16 cellular contexts compared by ENCODE assay signal in genomic region chr15:51724673-51725072, GRCh38. TPM values are rescaled to one million over a fixed set of nuclear protein-coding genes. Genes with fewer than 3 reads are reported as not detected.
DNase-seq lines count a peak whose midpoint lies in the region; ATAC-seq and TF ChIP-seq lines count a peak whose summit lies in the region.
"Had no signal": no experiment of that assay in that cellular context is flagged by ENCODE, and none has a peak within 500 bp of the region (broad histone marks: within the 10 kb centered on the region; RNA-seq: fewer than 3 reads in every experiment).

No MANE protein-coding gene starts in this region.

- no peaks in the 10 kb centered on the region for H3K27me3 ChIP-seq in SK-N-SH (ENCODE audit: insufficient read depth)
- no peaks in the 10 kb centered on the region for H3K27me3 ChIP-seq in smooth muscle cell (ENCODE audit: low read depth)
- H3K27me3 ChIP-seq: esophagus muscularis mucosa had no signal

- H3K27ac ChIP-seq in SK-N-SH (ENCODE audit: low read depth in 2 of 2, low read length in 1 of 2) (peak overlapping the region in 1 of 2 experiments; percentile 5; a peak in 1 of 4 replicates), smooth muscle cell (ENCODE audit: low read depth) (peak overlapping the region; percentile 10)
- H3K27ac ChIP-seq: 22Rv1, esophagus muscularis mucosa, PC-9 had no signal

- CTCF ChIA-PET in SK-N-SH (lab: Yijun Ruan, JAX), result interaction anchor here (2.1 to 17.1 kb wide), 3 partner anchors 11 to 52 kb away, joined by 4 to 130 read pairs (median 6); partner anchors contain the start of gene LYSMD2

- H3K36me3 ChIP-seq in SK-N-SH (replicated peaks in 1 of 2; ENCODE audit: control insufficient read depth in 1 of 2, insufficient read depth in 2 of 2, low read length in 1 of 2) (peaks cover 11 to 31% of the 10 kb centered on the region in 2 experiments), smooth muscle cell (ENCODE audit: low read depth) (no peaks in the 10 kb centered on the region)

- ATAC-seq in SK-N-SH treated with all-trans-retinoic acid at 6 μM for 48 hours, result no peak
- ATAC-seq in effector memory CD8-positive, alpha-beta T cell (replicated peaks), result no peak
- no peak for ATAC-seq in HG02981 (IDR thresholded peaks at IDR 0.05; ENCODE audit: unreplicated experiment)
- ATAC-seq: activated CD4-positive, alpha-beta T cell treated with anti-CD3 and anti-CD28 coated beads for 36 hours; sciatic nerve had no signal

- peak overlapping the region; percentile 24; the same call in 1 of the 2 replicates for H3K4me2 ChIP-seq in SK-N-SH
- H3K4me2 ChIP-seq in smooth muscle cell, result peak overlapping the region; percentile 40
- H3K4me2 ChIP-seq: PC-9 had no signal

- H3K36me3 Mint-ChIP-seq in effector memory CD8-positive, alpha-beta T cell (ENCODE audit: insufficient read depth), result peaks cover 35% of the 10 kb centered on the region

- DNase-seq in SK-N-SH, result no peak
- no peak for DNase-seq in effector memory CD8-positive, alpha-beta T cell
- DNase-seq in smooth muscle cell (lab: John Stamatoyannopoulos, UW; ENCODE audit: unreplicated experiment), result no peak
- DNase-seq in stimulated activated naive CD4-positive, alpha-beta T cell treated with Interleukin-2 at 50 U/mL for 16 hours (lab: John Stamatoyannopoulos, UW), result no peak
- DNase-seq: activated CD4-positive, alpha-beta T cell treated with anti-CD3 and anti-CD28 coated beads for 36 hours; COR-L47; GDM1; NCI-H1694 treated with DMSO at 0.1 percent for 48 hours; NCI-H526; PC-9 had no signal

- no peak for TF ChIP-seq EP300 in SK-N-SH (IDR thresholded peaks at IDR 0.05; ENCODE audit: borderline replicate concordance in 1 of 2, low read depth in 1 of 2, low read length in 1 of 2)

- no peak for TF ChIP-seq RAD21 in SK-N-SH (IDR thresholded peaks at IDR 0.05; ENCODE audit: low read length)

- peaks cover 6% of the 10 kb centered on the region; the same call in 1 of the 2 replicates for H4K20me1 ChIP-seq in SK-N-SH (ENCODE audit: insufficient read depth)
- no peaks in the 10 kb centered on the region for H4K20me1 ChIP-seq in smooth muscle cell (ENCODE audit: low read depth)

- H3K9ac ChIP-seq in SK-N-SH (no peak overlapping the region), smooth muscle cell (ENCODE audit: low read depth) (no peak overlapping the region)

- H3K9me2 ChIP-seq in SK-N-SH, result no peaks in the 10 kb centered on the region

- no peaks in the 10 kb centered on the region for H3K9me3 Mint-ChIP-seq in effector memory CD8-positive, alpha-beta T cell
- H3K9me3 Mint-ChIP-seq: stimulated activated naive CD8-positive, alpha-beta T cell treated with anti-CD3 and anti-CD28 coated beads, Interleukin-15, Interleukin-2, amounts not matched to agents 100 ng/mL and 50 ng/mL, for 24 hours had no signal

- H3K4me1 ChIP-seq in SK-N-SH (ENCODE audit: control insufficient read depth in 1 of 2, insufficient read depth in 2 of 2, low read depth in 1 of 2, low read length in 1 of 2) (peaks cover 30 to 34% of the 10 kb centered on the region in 2 experiments), smooth muscle cell (ENCODE audit: low read depth) (peaks cover 21% of the 10 kb centered on the region)

- TF ChIP-seq CTCF in SK-N-SH (IDR thresholded peaks at IDR 0.05) (no peak), smooth muscle cell (IDR thresholded peaks at IDR 0.05; ENCODE audit: borderline replicate concordance, insufficient read depth, poor library complexity, severe bottlenecking) (no peak)

- H3K27ac Mint-ChIP-seq in effector memory CD8-positive, alpha-beta T cell, result peak overlapping the region; percentile 90 to 98
- H3K27ac Mint-ChIP-seq: activated CD4-positive, alpha-beta T cell treated with anti-CD3 and anti-CD28 coated beads for 36 hours; stimulated activated naive CD8-positive, alpha-beta T cell treated with anti-CD3 and anti-CD28 coated beads, Interleukin-15, Interleukin-2, amounts not matched to agents 100 ng/mL and 50 ng/mL, for 24 hours had no signal

- H2AFZ ChIP-seq in SK-N-SH (ENCODE audit: low read depth) (no peak overlapping the region), smooth muscle cell (ENCODE audit: low read depth) (no peak overlapping the region)
- H2AFZ ChIP-seq: PC-9 had no signal

- H3K4me3 ChIP-seq in SK-N-SH (ENCODE audit: low read depth in 2 of 2, low read length in 1 of 2), result no peak overlapping the region
- no peak overlapping the region for H3K4me3 ChIP-seq in smooth muscle cell
- H3K4me3 ChIP-seq: esophagus muscularis mucosa, PC-9 had no signal

- H3K27me3 Mint-ChIP-seq in effector memory CD8-positive, alpha-beta T cell, result no peaks in the 10 kb centered on the region
- H3K27me3 Mint-ChIP-seq: activated CD4-positive, alpha-beta T cell treated with anti-CD3 and anti-CD28 coated beads for 36 hours; stimulated activated naive CD8-positive, alpha-beta T cell treated with anti-CD3 and anti-CD28 coated beads, Interleukin-15, Interleukin-2, amounts not matched to agents 100 ng/mL and 50 ng/mL, for 24 hours had no signal

- 54% methylated on average over 1 of the region's 1 CpG for WGBS in SK-N-SH (ENCODE audit: low lambda C conversion rate)
- 11% methylated on average over 1 of the region's 1 CpG for WGBS in smooth muscle cell (ENCODE audit: low lambda C conversion rate)

- H3F3A ChIP-seq in SK-N-SH (replicated peaks; ENCODE audit: insufficient read depth) (peaks cover 22% of the 10 kb centered on the region), smooth muscle cell (ENCODE audit: low read depth) (peaks cover 26% of the 10 kb centered on the region)

- POLR2A ChIA-PET in SK-N-SH (lab: Yijun Ruan, JAX), result no interaction called here

- H3K4me3 Mint-ChIP-seq in effector memory CD8-positive, alpha-beta T cell, result peak overlapping the region; percentile 20 to 30
- H3K4me3 Mint-ChIP-seq: activated CD4-positive, alpha-beta T cell treated with anti-CD3 and anti-CD28 coated beads for 36 hours; stimulated activated naive CD8-positive, alpha-beta T cell treated with anti-CD3 and anti-CD28 coated beads, Interleukin-15, Interleukin-2, amounts not matched to agents 100 ng/mL and 50 ng/mL, for 24 hours had no signal

- peaks cover 32 to 41% of the 10 kb centered on the region in 2 donors for H3K4me1 Mint-ChIP-seq in effector memory CD8-positive, alpha-beta T cell (ENCODE audit: low read depth in 2 of 2)

- H3K79me2 ChIP-seq in SK-N-SH (ENCODE audit: insufficient read depth) (peaks cover 7% of the 10 kb centered on the region; the same call in 1 of the 2 replicates), smooth muscle cell (ENCODE audit: low read depth) (no peaks in the 10 kb centered on the region)

- H3K9me3 ChIP-seq in SK-N-SH (no peaks in the 10 kb centered on the region), smooth muscle cell (replicated peaks; ENCODE audit: low read depth) (no peaks in the 10 kb centered on the region)
- H3K9me3 ChIP-seq: esophagus muscularis mucosa had no signal

TF ChIP-seq in SK-N-SH, 30 proteins besides CTCF, POLR2A, EP300 and RAD21:
- TF ChIP-seq GATA2 (CRISPR knock-in tag; IDR thresholded peaks at IDR 0.05), result no peak
- TF ChIP-seq ELF1 (IDR thresholded peaks at IDR 0.05), result no peak

TF ChIP-seq in SK-N-SH treated with all-trans-retinoic acid at 6 μM for 48 hours, 23 proteins besides CTCF, POLR2A, EP300 and RAD21 (continues in another document):
- TF ChIP-seq ISL1 (CRISPR knock-in tag; IDR thresholded peaks at IDR 0.05) (no peak), OSR1 (CRISPR knock-in tag; IDR thresholded peaks at IDR 0.05) (no peak), CSDC2 (CRISPR knock-in tag; IDR thresholded peaks at IDR 0.05) (no peak), CSRNP3 (CRISPR knock-in tag; IDR thresholded peaks at IDR 0.05) (no peak), TCF4 (CRISPR knock-in tag; IDR thresholded peaks at IDR 0.05; ENCODE audit: borderline replicate concordance) (no peak), ARNTL (CRISPR knock-in tag; IDR thresholded peaks at IDR 0.05; ENCODE audit: borderline replicate concordance, low read depth) (no peak), ZC3H10 (CRISPR knock-in tag; IDR thresholded peaks at IDR 0.05) (no peak), PPARA (CRISPR knock-in tag; IDR thresholded peaks at IDR 0.05; ENCODE audit: borderline replicate concordance) (no peak), ZNF565 (CRISPR knock-in tag; conservative IDR thresholded peaks at IDR 0.05; ENCODE audit: low read depth) (no peak), ZNF70 (CRISPR knock-in tag; IDR thresholded peaks at IDR 0.05) (no peak), ZNF8 (CRISPR knock-in tag; IDR thresholded peaks at IDR 0.05) (no peak)

RNA-seq across cellular contexts. Expression of gene LYSMD2, which starts 12.8 kb away (rescaled TPM):
- polyA plus RNA-seq in SK-N-SH (2012; rRNA removed) (10.3 and 14.2 TPM in 2 replicates), smooth muscle cell (1.1 and 2.6 TPM in 2 replicates)
- polyA plus RNA-seq in SK-N-SH (2012; cell fraction: cytosol; rRNA removed), result 20.2 and 24.9 TPM in 2 replicates
- 6.6 and 8.0 TPM in 2 replicates for polyA plus RNA-seq in SK-N-SH (2012; cell fraction: nucleus; rRNA removed)
- total RNA-seq in smooth muscle cell, result 2.7 and 3.6 TPM in 2 replicates

RNA-seq across cellular contexts. Expression of gene TMOD2, which starts 26.7 kb away (rescaled TPM):
- 2.7 and 4.4 TPM in 2 replicates for polyA plus RNA-seq in SK-N-SH (2012; rRNA removed)
- 4.3 TPM in 2 replicates for polyA plus RNA-seq in SK-N-SH (2012; cell fraction: cytosol; rRNA removed)
- polyA plus RNA-seq in SK-N-SH (2012; cell fraction: nucleus; rRNA removed), result 3.1 and 6.4 TPM in 2 replicates
- 4.2 and 7.8 TPM in 2 replicates for total RNA-seq in smooth muscle cell
- 1.5 and 1.7 TPM in 2 replicates for polyA plus RNA-seq in smooth muscle cell

RNA-seq across cellular contexts. Expression of gene SCG3, which starts 43.4 kb away (rescaled TPM):
- polyA plus RNA-seq in SK-N-SH (2012; rRNA removed) (0.16 and 0.41 TPM in 2 replicates), smooth muscle cell (not detected in 2 replicates)
- 0.67 and 0.85 TPM in 2 replicates for polyA plus RNA-seq in SK-N-SH (2012; cell fraction: cytosol; rRNA removed)
- 0.05 and 0.06 TPM in 2 replicates for polyA plus RNA-seq in SK-N-SH (2012; cell fraction: nucleus; rRNA removed)
- not detected in 2 replicates for total RNA-seq in smooth muscle cell
- total RNA-seq: activated CD4-positive, alpha-beta T cell treated with anti-CD3 and anti-CD28 coated beads for 36 hours; PC-9 had no signal
